Comparison of ENCODE assay signal across 18 cellular contexts in the genomic region with DNA sequence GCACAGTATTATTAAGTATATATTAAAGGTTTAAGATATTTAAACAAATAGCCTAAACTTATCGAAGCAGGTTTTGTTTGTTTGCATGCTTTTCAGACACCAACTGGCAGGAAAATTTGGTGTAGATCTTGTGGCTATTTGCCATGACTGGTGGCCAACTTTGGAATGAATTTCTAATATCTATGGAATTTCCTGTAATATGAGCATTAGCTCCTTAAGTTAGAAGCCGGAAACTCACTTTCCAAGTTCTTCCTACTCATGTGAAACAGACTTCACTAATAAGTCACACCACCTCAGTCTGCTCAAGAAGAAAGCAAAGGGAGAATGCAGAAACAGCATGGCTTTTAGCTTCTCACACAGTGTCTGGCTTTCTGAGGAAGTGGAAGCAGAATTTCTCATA.
DNase-seq lines count a peak whose midpoint lies in the region; ATAC-seq, FAIRE-seq and TF ChIP-seq lines count a peak whose summit lies in the region.
"Had no signal": no experiment of that assay in that cellular context is flagged by ENCODE, and none has a peak within 500 bp of the region (broad histone marks: within the 10 kb centered on the region; RNA-seq: fewer than 3 reads in every experiment).

No MANE protein-coding gene starts in this region.

- no peaks in the 10 kb centered on the region for H3K36me3 ChIP-seq in BJ (ENCODE audit: control insufficient read depth, insufficient read depth, low read length)
- no peaks in the 10 kb centered on the region for H3K36me3 ChIP-seq in PC-3 (ENCODE audit: low read depth, low read length)
- H3K36me3 ChIP-seq in H1 (ENCODE audit: control insufficient read depth in 2 of 4, insufficient read depth in 4 of 4, low read length in 3 of 4) = no peaks in the 10 kb centered on the region
- H3K36me3 ChIP-seq in tibial nerve = no peaks in the 10 kb centered on the region
- H3K36me3 ChIP-seq: BLaER1, transverse colon had no signal

- peaks cover 17% of the 10 kb centered on the region for H3F3A ChIP-seq in PC-3 (ENCODE audit: low read length, unreplicated experiment)

- POLR2A ChIA-PET in BJ (lab: Charles Lee) = interaction anchor here (0.6 kb wide), 1 partner anchor 121 kb away, joined by 5 read pairs; no protein-coding TSS in a partner anchor
- POLR2A ChIA-PET in PC-3 (lab: Charles Lee; ENCODE audit: unreplicated experiment) = no interaction called here
- POLR2A ChIA-PET in H1 (lab: Charles Lee; ENCODE audit: partially characterized antibody) = no interaction called here

- H4K91ac ChIP-seq in H1 (replicated peaks; ENCODE audit: insufficient read length, low read length) = no peak overlapping the region

- intact Hi-C loops in PC-3 (cut with micrococcal nuclease) = loop anchor here (2.0 to 10.0 kb wide), 2 partner anchors 102 to 324 kb away; no protein-coding TSS in a partner anchor

- DNase-seq in BJ (ENCODE audit: low read depth) (peak; percentile 35), PC-3 (peak; percentile 91), H1 (ENCODE audit: low read depth in 1 of 2, low spot score in 2 of 2) (no peak), myocyte (ENCODE audit: low read depth) (peak; percentile 39), tibial nerve (ENCODE audit: low spot score in 2 of 2) (no peak)
- DNase-seq: activated CD8-positive, alpha-beta memory T cell treated with anti-CD3 and anti-CD28 coated beads, Interleukin-2, amount 50 U/mL, for 4 hours; activated naive CD8-positive, alpha-beta T cell treated with anti-CD3 and anti-CD28 coated beads for 36 hours; DND-41; NCI-H1417; transverse colon had no signal

- H3K79me2 ChIP-seq in PC-3 (ENCODE audit: low read length) = no peaks in the 10 kb centered on the region
- no peaks in the 10 kb centered on the region for H3K79me2 ChIP-seq in H1 (ENCODE audit: control insufficient read depth in 1 of 2, insufficient read depth in 2 of 2, low read length in 2 of 2)

- H3K4me1 ChIP-seq in PC-3 (ENCODE audit: insufficient read depth, low read length) (peaks cover 35% of the 10 kb centered on the region), H1 (replicated peaks in 1 of 4; ENCODE audit: control insufficient read depth in 3 of 4, insufficient read depth in 4 of 4, low read length in 3 of 4) (peaks cover 0 to 6% (median 3%) of the 10 kb centered on the region in 4 experiments; a peak in 3 of 7 replicates), tibial nerve (no peaks in the 10 kb centered on the region)
- H3K4me1 ChIP-seq: BLaER1, transverse colon had no signal

- H3K23ac ChIP-seq in H1 (ENCODE audit: insufficient read length) = no peak overlapping the region

- H2BK15ac ChIP-seq in H1 (ENCODE audit: low read length) = no peak overlapping the region

- no peak overlapping the region for H2BK5ac ChIP-seq in H1 (ENCODE audit: low read depth, low read length)

- 97% methylated on average over 2 of the region's 2 CpGs; no CpG with 5 or more reads in 1 of the 2 experiments for WGBS in H1 (ENCODE audit: extremely low coverage in 1 of 2, insufficient coverage in 1 of 2, insufficient read length in 1 of 2, insufficient replicate concordance in 2 of 2, low coverage in 1 of 2, low lambda C conversion rate in 2 of 2, missing lambda C conversion rate in 1 of 2), 2 experiments
- 69 to 79% methylated on average over 2 of the region's 2 CpGs for WGBS in tibial nerve, 2 donors

- peak overlapping the region; percentile 78 for H3K4me2 ChIP-seq in PC-3 (ENCODE audit: low read length)
- no peak overlapping the region for H3K4me2 ChIP-seq in H1 (ENCODE audit: insufficient read depth in 1 of 2, low read depth in 2 of 2, low read length in 2 of 2)
- H3K4me2 ChIP-seq: BLaER1 had no signal

- FAIRE-seq in H1 (lab: Jason Lieb, UNC) = no peak
- FAIRE-seq: frontal cortex, K562 had no signal

- CTCF ChIA-PET in BJ (lab: Yijun Ruan, JAX) = no interaction called here
- CTCF ChIA-PET in PC-3 (lab: Charles Lee) = no interaction called here
- CTCF ChIA-PET in H1 (lab: Charles Lee; ENCODE audit: partially characterized antibody) = no interaction called here

- H3K79me1 ChIP-seq in H1 (ENCODE audit: low read depth, low read length) = no peaks in the 10 kb centered on the region

- no peak overlapping the region for H2BK20ac ChIP-seq in H1 (ENCODE audit: low read length)

- H2AFZ ChIP-seq in PC-3 (ENCODE audit: low read length) (peak overlapping the region; percentile 25; the same call in 1 of the 2 replicates), H1 (ENCODE audit: low read length) (peak overlapping the region; percentile 70; the same call in 1 of the 2 replicates)

- no peak overlapping the region for H3K18ac ChIP-seq in H1 (ENCODE audit: extremely low read depth, low read length)

- H3K9me3 ChIP-seq in PC-3 (ENCODE audit: low read length) (no peaks in the 10 kb centered on the region), H1 (ENCODE audit: insufficient read depth in 2 of 2, low read depth in 1 of 2, low read length in 1 of 2) (no peaks in the 10 kb centered on the region), tibial nerve (no peaks in the 10 kb centered on the region)
- H3K9me3 ChIP-seq: BLaER1, transverse colon had no signal

- H3K56ac ChIP-seq in H1 (replicated peaks; ENCODE audit: insufficient read length, low read depth, low read length) = no peak overlapping the region

- H2BK12ac ChIP-seq in H1 (ENCODE audit: low read depth, low read length) = no peak overlapping the region

- H3K27ac ChIP-seq in PC-3 (ENCODE audit: low read length) = peak overlapping the region; percentile 87
- H3K27ac ChIP-seq in H1 (ENCODE audit: low read depth, low read length) = no peak overlapping the region
- H3K27ac ChIP-seq in tibial nerve = no peak overlapping the region
- H3K27ac ChIP-seq: BLaER1, coronary artery, transverse colon had no signal

- H3K23me2 ChIP-seq in H1 (ENCODE audit: low read depth, low read length) = no peaks in the 10 kb centered on the region; the same call in 1 of the 2 replicates

- H3K9ac ChIP-seq in PC-3 (ENCODE audit: low read length) (no peak overlapping the region), H1 (replicated peaks in 1 of 4; ENCODE audit: extremely low read depth in 1 of 4, low read depth in 3 of 4, low read length in 3 of 4) (no peak overlapping the region)
- H3K9ac ChIP-seq: BLaER1 had no signal

- no peaks in the 10 kb centered on the region for H3K27me3 ChIP-seq in BJ (ENCODE audit: control insufficient read depth, insufficient read depth, low read length)
- no peaks in the 10 kb centered on the region for H3K27me3 ChIP-seq in PC-3 (ENCODE audit: low read length)
- no peaks in the 10 kb centered on the region for H3K27me3 ChIP-seq in H1 (replicated peaks in 1 of 4; ENCODE audit: control insufficient read depth in 3 of 4, extremely low read depth in 1 of 4, insufficient read depth in 3 of 4, low read length in 3 of 4)
- no peaks in the 10 kb centered on the region for H3K27me3 ChIP-seq in tibial nerve
- H3K27me3 ChIP-seq: BLaER1, transverse colon had no signal

- TF ChIP-seq RAD21 in H1 (IDR thresholded peaks at IDR 0.05 in 1 of 2, conservative IDR thresholded peaks at IDR 0.05 in 1 of 2; ENCODE audit: low read depth in 2 of 2, low read length in 2 of 2) = no peak

- no peak for TF ChIP-seq POLR2A in H1 (IDR thresholded peaks at IDR 0.05; ENCODE audit: control extremely low read depth in 1 of 2, low read depth in 2 of 2, low read length in 2 of 2)
- no peak for TF ChIP-seq POLR2A in tibial nerve (IDR thresholded peaks at IDR 0.05)

- no peak overlapping the region for H4K8ac ChIP-seq in H1 (ENCODE audit: extremely low read depth, insufficient read depth, low read length)

- H3K9me2 ChIP-seq in PC-3 (replicated peaks; ENCODE audit: low read length) = no peaks in the 10 kb centered on the region

- TF ChIP-seq CTCF in BJ (IDR thresholded peaks at IDR 0.05; ENCODE audit: insufficient read depth, low read depth, low read length) (no peak), PC-3 (conservative IDR thresholded peaks at IDR 0.05; ENCODE audit: low read depth, low read length) (no peak), H1 (IDR thresholded peaks at IDR 0.05; ENCODE audit: control extremely low read depth in 1 of 3, insufficient read depth in 1 of 3, low read depth in 1 of 3, low read length in 3 of 3) (no peak), tibial nerve (IDR thresholded peaks at IDR 0.05) (no peak)

- no peak overlapping the region for H2BK120ac ChIP-seq in H1 (replicated peaks; ENCODE audit: low read depth, low read length)

- ATAC-seq in PC-3 (peak; percentile 57), HG02798 (IDR thresholded peaks at IDR 0.05; ENCODE audit: poor library complexity, unreplicated experiment) (no peak), HG02973 (IDR thresholded peaks at IDR 0.05; ENCODE audit: unreplicated experiment) (no peak), GM21717 (IDR thresholded peaks at IDR 0.05; ENCODE audit: unreplicated experiment) (no peak)
- ATAC-seq: activated CD4-positive, CD25-positive, alpha-beta regulatory T cell treated with anti-CD3 and anti-CD28 coated beads, Interleukin-2, amount 50 U/mL, for 24 hours; K562 had no signal

- no peaks in the 10 kb centered on the region for H4K20me1 ChIP-seq in PC-3 (ENCODE audit: low read length)
- no peaks in the 10 kb centered on the region for H4K20me1 ChIP-seq in H1 (replicated peaks in 1 of 2; ENCODE audit: control insufficient read depth in 1 of 2, insufficient read depth in 2 of 2, low read length in 2 of 2)
- H4K20me1 ChIP-seq: BLaER1 had no signal

- no TSS peak for BruUV-seq in PC-3 (replicated peaks; lab: Mats Ljungman, UMichigan)

- H3K4me3 ChIP-seq in BJ (ENCODE audit: low read depth, low read length) (no peak overlapping the region), PC-3 (ENCODE audit: low read length) (peak overlapping the region; percentile 13; the same call in 1 of the 2 replicates), H1 (ENCODE audit: extremely low read depth in 1 of 4, insufficient read depth in 2 of 4, low read depth in 3 of 4, low read length in 4 of 4) (no peak overlapping the region), tibial nerve (no peak overlapping the region)
- H3K4me3 ChIP-seq: BLaER1, coronary artery, K562, transverse colon had no signal

- H3K4ac ChIP-seq in H1 (replicated peaks; ENCODE audit: insufficient read length, low read depth, low read length) = no peak overlapping the region

- H4K5ac ChIP-seq in H1 (ENCODE audit: insufficient read length, low read depth, low read length) = no peak overlapping the region

- TF ChIP-seq EP300 in H1 (IDR thresholded peaks at IDR 0.05; ENCODE audit: borderline replicate concordance in 1 of 2, low read depth in 2 of 2, low read length in 2 of 2) = no peak
- no peak for TF ChIP-seq EP300 in tibial nerve (IDR thresholded peaks at IDR 0.05)

- H2AK5ac ChIP-seq in H1 (ENCODE audit: low read depth, low read length) = no peak overlapping the region

- no peak overlapping the region for H3K14ac ChIP-seq in H1 (ENCODE audit: insufficient read length)

TF ChIP-seq in H1, 55 proteins besides CTCF, POLR2A, EP300 and RAD21 (continues in another document):
- TF ChIP-seq ZNF274 (IDR thresholded peaks at IDR 0.05; ENCODE audit: borderline replicate concordance, extremely low read depth, low read length) = no peak
- TF ChIP-seq SP2 (IDR thresholded peaks at IDR 0.05; ENCODE audit: low read length) = no peak

Comparison
In these comparisons a context has a peak if more than half of its experiments do, and no peak if none do; other contexts are left out.
1. DNase-seq: peak in BJ (single experiment), PC-3 (single experiment) and myocyte (single experiment); none in H1 (0 of 2) and tibial nerve (0 of 2).